In genomic region chr4:53365121-53365485, GRCh38 we compare ENCODE assay signal across 1 cellular context.
TF ChIP-seq lines count a peak whose summit lies in the region.

No MANE protein-coding gene starts in this region.

TF ChIP-seq in HepG2, 621 proteins besides CTCF, POLR2A, EP300 and RAD21 (continued from another document and continues in another):
- no peak for TF ChIP-seq ZNF800 (CRISPR knock-in tag; IDR thresholded peaks at IDR 0.05)
- no peak for TF ChIP-seq SNRNP70 (IDR thresholded peaks at IDR 0.05; ENCODE audit: low read depth, low read length)
- no peak for TF ChIP-seq KLF15 (CRISPR knock-in tag; IDR thresholded peaks at IDR 0.05; ENCODE audit: borderline replicate concordance)
- no peak for TF ChIP-seq ZNF230 (CRISPR knock-in tag; IDR thresholded peaks at IDR 0.05)
- TF ChIP-seq KDM2A (CRISPR knock-in tag; IDR thresholded peaks at IDR 0.05; ENCODE audit: borderline replicate concordance, low read depth) = no peak
- TF ChIP-seq U2AF2 (IDR thresholded peaks at IDR 0.05; ENCODE audit: low read depth, low read length) = no peak
- TF ChIP-seq PHF8 (CRISPR knock-in tag; IDR thresholded peaks at IDR 0.05) = 0 out of 2 replicates have a peak, but pooled peaks have one; percentile 13
- TF ChIP-seq, protein P1, sequence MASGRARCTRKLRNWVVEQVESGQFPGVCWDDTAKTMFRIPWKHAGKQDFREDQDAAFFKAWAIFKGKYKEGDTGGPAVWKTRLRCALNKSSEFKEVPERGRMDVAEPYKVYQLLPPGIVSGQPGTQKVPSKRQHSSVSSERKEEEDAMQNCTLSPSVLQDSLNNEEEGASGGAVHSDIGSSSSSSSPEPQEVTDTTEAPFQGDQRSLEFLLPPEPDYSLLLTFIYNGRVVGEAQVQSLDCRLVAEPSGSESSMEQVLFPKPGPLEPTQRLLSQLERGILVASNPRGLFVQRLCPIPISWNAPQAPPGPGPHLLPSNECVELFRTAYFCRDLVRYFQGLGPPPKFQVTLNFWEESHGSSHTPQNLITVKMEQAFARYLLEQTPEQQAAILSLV (CRISPR knock-in tag; IDR thresholded peaks at IDR 0.05; ENCODE audit: borderline replicate concordance) = no peak
- no peak for TF ChIP-seq ZNF776 (CRISPR knock-in tag; IDR thresholded peaks at IDR 0.05)
- no peak for TF ChIP-seq FOXM1 (CRISPR knock-in tag; IDR thresholded peaks at IDR 0.05)
- TF ChIP-seq RCOR2 (CRISPR knock-in tag; IDR thresholded peaks at IDR 0.05) = no peak
- no peak for TF ChIP-seq CREB1 (IDR thresholded peaks at IDR 0.05)
- no peak for TF ChIP-seq CREB1 (CRISPR knock-in tag; IDR thresholded peaks at IDR 0.05)
- TF ChIP-seq, protein P2, sequence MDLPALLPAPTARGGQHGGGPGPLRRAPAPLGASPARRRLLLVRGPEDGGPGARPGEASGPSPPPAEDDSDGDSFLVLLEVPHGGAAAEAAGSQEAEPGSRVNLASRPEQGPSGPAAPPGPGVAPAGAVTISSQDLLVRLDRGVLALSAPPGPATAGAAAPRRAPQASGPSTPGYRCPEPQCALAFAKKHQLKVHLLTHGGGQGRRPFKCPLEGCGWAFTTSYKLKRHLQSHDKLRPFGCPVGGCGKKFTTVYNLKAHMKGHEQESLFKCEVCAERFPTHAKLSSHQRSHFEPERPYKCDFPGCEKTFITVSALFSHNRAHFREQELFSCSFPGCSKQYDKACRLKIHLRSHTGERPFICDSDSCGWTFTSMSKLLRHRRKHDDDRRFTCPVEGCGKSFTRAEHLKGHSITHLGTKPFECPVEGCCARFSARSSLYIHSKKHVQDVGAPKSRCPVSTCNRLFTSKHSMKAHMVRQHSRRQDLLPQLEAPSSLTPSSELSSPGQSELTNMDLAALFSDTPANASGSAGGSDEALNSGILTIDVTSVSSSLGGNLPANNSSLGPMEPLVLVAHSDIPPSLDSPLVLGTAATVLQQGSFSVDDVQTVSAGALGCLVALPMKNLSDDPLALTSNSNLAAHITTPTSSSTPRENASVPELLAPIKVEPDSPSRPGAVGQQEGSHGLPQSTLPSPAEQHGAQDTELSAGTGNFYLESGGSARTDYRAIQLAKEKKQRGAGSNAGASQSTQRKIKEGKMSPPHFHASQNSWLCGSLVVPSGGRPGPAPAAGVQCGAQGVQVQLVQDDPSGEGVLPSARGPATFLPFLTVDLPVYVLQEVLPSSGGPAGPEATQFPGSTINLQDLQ (CRISPR knock-in tag; IDR thresholded peaks at IDR 0.05) = no peak
- TF ChIP-seq ZNF253 (CRISPR knock-in tag; IDR thresholded peaks at IDR 0.05; ENCODE audit: borderline replicate concordance) = no peak
- TF ChIP-seq, protein P3, sequence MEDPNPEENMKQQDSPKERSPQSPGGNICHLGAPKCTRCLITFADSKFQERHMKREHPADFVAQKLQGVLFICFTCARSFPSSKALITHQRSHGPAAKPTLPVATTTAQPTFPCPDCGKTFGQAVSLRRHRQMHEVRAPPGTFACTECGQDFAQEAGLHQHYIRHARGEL (CRISPR knock-in tag; IDR thresholded peaks at IDR 0.05) = peak; percentile 72; the same call in 1 of the 2 replicates
- no peak for TF ChIP-seq NFIB (CRISPR knock-in tag; IDR thresholded peaks at IDR 0.05; ENCODE audit: borderline replicate concordance)
- TF ChIP-seq SKI (IDR thresholded peaks at IDR 0.05; ENCODE audit: partially characterized antibody) = no peak
- TF ChIP-seq, protein P4, sequence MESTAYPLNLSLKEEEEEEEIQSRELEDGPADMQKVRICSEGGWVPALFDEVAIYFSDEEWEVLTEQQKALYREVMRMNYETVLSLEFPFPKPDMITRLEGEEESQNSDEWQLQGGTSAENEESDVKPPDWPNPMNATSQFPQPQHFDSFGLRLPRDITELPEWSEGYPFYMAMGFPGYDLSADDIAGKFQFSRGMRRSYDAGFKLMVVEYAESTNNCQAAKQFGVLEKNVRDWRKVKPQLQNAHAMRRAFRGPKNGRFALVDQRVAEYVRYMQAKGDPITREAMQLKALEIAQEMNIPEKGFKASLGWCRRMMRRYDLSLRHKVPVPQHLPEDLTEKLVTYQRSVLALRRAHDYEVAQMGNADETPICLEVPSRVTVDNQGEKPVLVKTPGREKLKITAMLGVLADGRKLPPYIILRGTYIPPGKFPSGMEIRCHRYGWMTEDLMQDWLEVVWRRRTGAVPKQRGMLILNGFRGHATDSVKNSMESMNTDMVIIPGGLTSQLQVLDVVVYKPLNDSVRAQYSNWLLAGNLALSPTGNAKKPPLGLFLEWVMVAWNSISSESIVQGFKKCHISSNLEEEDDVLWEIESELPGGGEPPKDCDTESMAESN (CRISPR knock-in tag; conservative IDR thresholded peaks at IDR 0.05) = no peak
- TF ChIP-seq NRL (CRISPR knock-in tag; IDR thresholded peaks at IDR 0.05; ENCODE audit: borderline replicate concordance) = no peak
- TF ChIP-seq NCOA5 (CRISPR knock-in tag; IDR thresholded peaks at IDR 0.05) = no peak
- no peak for TF ChIP-seq ZC3H13 (CRISPR knock-in tag; IDR thresholded peaks at IDR 0.05)
- TF ChIP-seq PTBP1 (IDR thresholded peaks at IDR 0.05; ENCODE audit: low read depth, low read length, poor library complexity, severe bottlenecking) = no peak
- TF ChIP-seq ASH2L (IDR thresholded peaks at IDR 0.05; ENCODE audit: insufficient read length, low read depth, low read length) = no peak
- 0 out of 2 replicates have a peak, but pooled peaks have one; percentile 8 for TF ChIP-seq ZNF44 (CRISPR knock-in tag; IDR thresholded peaks at IDR 0.05)
- TF ChIP-seq JUND (CRISPR knock-in tag; IDR thresholded peaks at IDR 0.05) = no peak
- no peak for TF ChIP-seq MTF2 (CRISPR knock-in tag; IDR thresholded peaks at IDR 0.05; ENCODE audit: borderline replicate concordance)
- TF ChIP-seq TSC22D2 (CRISPR knock-in tag; IDR thresholded peaks at IDR 0.05; ENCODE audit: borderline replicate concordance) = no peak
- no peak for TF ChIP-seq LCORL (IDR thresholded peaks at IDR 0.05)
- 0 out of 2 replicates have a peak, but pooled peaks have one; percentile 21 for TF ChIP-seq LCORL (CRISPR knock-in tag; IDR thresholded peaks at IDR 0.05)
- no peak for TF ChIP-seq BRD4 (CRISPR knock-in tag; IDR thresholded peaks at IDR 0.05)
- TF ChIP-seq ZNF430 (CRISPR knock-in tag; IDR thresholded peaks at IDR 0.05) = no peak
- no peak for TF ChIP-seq GMEB2 (CRISPR knock-in tag; IDR thresholded peaks at IDR 0.05; ENCODE audit: low read depth)
- TF ChIP-seq ZFP91 (CRISPR knock-in tag; IDR thresholded peaks at IDR 0.05; ENCODE audit: borderline replicate concordance) = no peak
- 0 out of 2 replicates have a peak, but pooled peaks have one; percentile 1 for TF ChIP-seq ZNF510 (CRISPR knock-in tag; IDR thresholded peaks at IDR 0.05; ENCODE audit: low read depth)
- no peak for TF ChIP-seq YY1 (IDR thresholded peaks at IDR 0.05; ENCODE audit: insufficient read depth, insufficient replicate concordance, low read depth, low read length)
- no peak for TF ChIP-seq MBD4 (IDR thresholded peaks at IDR 0.05; ENCODE audit: borderline replicate concordance, low read length)
- TF ChIP-seq ZC3H4 (CRISPR knock-in tag; IDR thresholded peaks at IDR 0.05; ENCODE audit: borderline replicate concordance) = no peak
- no peak for TF ChIP-seq ZFP36L1 (CRISPR knock-in tag; IDR thresholded peaks at IDR 0.05)
- TF ChIP-seq SRF (IDR thresholded peaks at IDR 0.05; ENCODE audit: low read depth, low read length) = no peak
- no peak for TF ChIP-seq NFE2L1 (CRISPR knock-in tag; IDR thresholded peaks at IDR 0.05; ENCODE audit: borderline replicate concordance)
- 0 out of 2 replicates have a peak, but pooled peaks have one; percentile 20 for TF ChIP-seq ZNF142 (CRISPR knock-in tag; IDR thresholded peaks at IDR 0.05)
- no peak for TF ChIP-seq NCOR1 (IDR thresholded peaks at IDR 0.05; ENCODE audit: borderline replicate concordance, low read length)
- TF ChIP-seq SIX1 (CRISPR knock-in tag; IDR thresholded peaks at IDR 0.05; ENCODE audit: borderline replicate concordance) = no peak
- no peak for TF ChIP-seq RBM39 (IDR thresholded peaks at IDR 0.05; ENCODE audit: low read depth, low read length, poor library complexity, severe bottlenecking)
- no peak for TF ChIP-seq ZFYVE20 (CRISPR knock-in tag; IDR thresholded peaks at IDR 0.05; ENCODE audit: borderline replicate concordance, low read depth)
- no peak for TF ChIP-seq FOXC1 (CRISPR knock-in tag; IDR thresholded peaks at IDR 0.05; ENCODE audit: borderline replicate concordance)
- TF ChIP-seq MLLT10 (CRISPR knock-in tag; IDR thresholded peaks at IDR 0.05) = no peak
- no peak for TF ChIP-seq RELA (CRISPR knock-in tag; IDR thresholded peaks at IDR 0.05)
- TF ChIP-seq ZMAT3 (CRISPR knock-in tag; conservative IDR thresholded peaks at IDR 0.05) = no peak
- TF ChIP-seq ZBTB26 (CRISPR knock-in tag; IDR thresholded peaks at IDR 0.05; ENCODE audit: borderline replicate concordance) = no peak
